In the genomic region with DNA sequence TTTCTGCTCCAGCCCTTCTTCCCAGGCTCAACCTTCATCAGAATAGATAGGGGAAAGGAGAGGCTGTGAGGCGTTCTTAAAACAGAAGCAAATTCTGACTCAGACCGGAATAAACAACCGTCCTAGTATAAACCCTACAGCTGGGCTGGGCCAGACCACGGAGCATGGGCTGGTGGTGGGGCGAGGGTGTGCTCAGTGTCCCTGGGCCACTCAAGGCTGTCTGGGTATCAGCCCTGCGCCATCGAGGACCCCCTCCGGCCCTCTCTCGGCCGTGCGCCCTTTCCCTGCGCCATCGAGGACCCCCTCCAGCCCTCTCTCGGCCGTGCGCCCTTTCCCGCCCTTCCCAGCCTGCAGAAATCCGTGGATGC, we compare ENCODE assay signal across 1 cellular context.
TF ChIP-seq lines count a peak whose summit lies in the region.

No MANE protein-coding gene starts in this region.

TF ChIP-seq in IMR-90, 13 proteins besides CTCF, POLR2A, EP300 and RAD21 (continued from another document):
- TF ChIP-seq RCOR1 (IDR thresholded peaks at IDR 0.05; ENCODE audit: insufficient replicate concordance, low read length) (peak; percentile 41), MAFK (IDR thresholded peaks at IDR 0.05; ENCODE audit: low read depth, low read length) (no peak), FOS (IDR thresholded peaks at IDR 0.05; ENCODE audit: low read depth, low read length) (peak; percentile 77), BHLHE40 (IDR thresholded peaks at IDR 0.05; ENCODE audit: low read depth, low read length) (no peak), NFE2L2 (IDR thresholded peaks at IDR 0.05; ENCODE audit: low read depth, low read length) (no peak), MAZ (IDR thresholded peaks at IDR 0.05; ENCODE audit: borderline replicate concordance, low read depth, low read length) (peak; percentile 46; the same call in 1 of the 2 replicates), SMC3 (IDR thresholded peaks at IDR 0.05; ENCODE audit: low read depth, low read length) (0 out of 2 replicates have a peak, but pooled peaks have one; percentile 8), CEBPB (IDR thresholded peaks at IDR 0.05; ENCODE audit: low read depth, low read length) (no peak)
